23 cellular contexts compared by ENCODE assay signal in the genomic region with DNA sequence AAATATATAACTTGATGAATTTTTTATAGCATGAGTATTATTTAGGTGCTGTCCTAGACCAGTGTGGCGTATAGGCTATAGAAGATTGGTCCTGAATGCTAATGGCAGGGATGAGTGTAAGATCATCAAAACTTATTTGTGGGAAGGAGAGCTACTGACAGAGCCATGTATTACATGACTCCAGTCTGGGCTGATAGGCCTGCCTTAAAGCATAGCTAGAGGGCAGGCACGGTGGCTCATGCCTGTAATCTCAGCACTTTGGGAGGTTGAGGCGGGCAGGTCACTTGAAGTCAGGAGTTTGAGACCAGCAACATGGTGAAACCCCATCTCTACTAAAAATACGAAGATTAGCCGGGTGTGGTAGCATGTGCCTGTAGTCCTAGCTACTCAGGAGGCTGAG.
DNase-seq lines count a peak whose midpoint lies in the region; ATAC-seq and TF ChIP-seq lines count a peak whose summit lies in the region.
"Had no signal": no experiment of that assay in that cellular context is flagged by ENCODE, and none has a peak within 500 bp of the region (broad histone marks: within the 10 kb centered on the region; RNA-seq: fewer than 3 reads in every experiment).

No MANE protein-coding gene starts in this region.

- intact Hi-C loops in activated CD4-positive, alpha-beta T cell treated with anti-CD3 and anti-CD28 coated beads, Interleukin-2, amount 10 ng/mL, durations not matched to agents 24 days and 14 days (cut with micrococcal nuclease) = no loop called here
- intact Hi-C loops in CD4-positive, alpha-beta T cell (cut with DNase I, micrococcal nuclease) = no loop called here
- intact Hi-C loops in psoas muscle (cut with DNase I) = no loop called here
- intact Hi-C loops in lower leg skin (cut with DNase I; ENCODE audit: low total_unique reads) = no loop called here

- ATAC-seq in CD4-positive, alpha-beta T cell (ENCODE audit: poor library complexity) = no peak
- ATAC-seq in activated CD8-positive, alpha-beta T cell treated with anti-CD3 and anti-CD28 coated beads, Interleukin-2, amount 10 ng/mL, durations not matched to agents 7 days and 5 days = no peak
- peak; percentile 30 to 39 (median 38) for ATAC-seq in psoas muscle
- ATAC-seq: GM23338 had no signal

- peaks cover 75% of the 10 kb centered on the region for H3K4me1 Mint-ChIP-seq in activated CD4-positive, alpha-beta T cell treated with anti-CD3 and anti-CD28 coated beads, Interleukin-2, amount 10 ng/mL, durations not matched to agents 24 days and 14 days
- H3K4me1 Mint-ChIP-seq in CD4-positive, alpha-beta T cell (ENCODE audit: low read depth) = peaks cover 97% of the 10 kb centered on the region
- peaks cover 62% of the 10 kb centered on the region for H3K4me1 Mint-ChIP-seq in activated CD8-positive, alpha-beta T cell treated with anti-CD3 and anti-CD28 coated beads, Interleukin-2, amount 10 ng/mL, durations not matched to agents 7 days and 5 days (ENCODE audit: low read depth)

- H4K91ac ChIP-seq in mesenchymal stem cell (ENCODE audit: low read length) = no peak overlapping the region

- POLR2A ChIA-PET in CD4-positive, alpha-beta T cell (lab: Charles Lee) = interaction anchor here (0.6 to 1.5 kb wide), 4 partner anchors 9 to 34 kb away, joined by 3 read pairs; no protein-coding TSS in a partner anchor
- POLR2A ChIA-PET in activated CD8-positive, alpha-beta T cell treated with anti-CD3 and anti-CD28 coated beads, Interleukin-2, amount 10 ng/mL, durations not matched to agents 7 days and 5 days (lab: Charles Lee) = interaction anchor here (1.4 to 2.0 kb wide), 3 partner anchors 9 to 35 kb away, joined by 3 to 7 read pairs (median 3); no protein-coding TSS in a partner anchor

- H2AK5ac ChIP-seq in mesenchymal stem cell (ENCODE audit: low read length, severe bottlenecking) = no peak overlapping the region

- no peak overlapping the region for H3K4me2 ChIP-seq in mesenchymal stem cell (ENCODE audit: low read length, poor library complexity, severe bottlenecking)
- H3K4me2 ChIP-seq: GM23338 had no signal

- H4K8ac ChIP-seq in mesenchymal stem cell (ENCODE audit: low read length) = no peak overlapping the region

- peaks cover 76% of the 10 kb centered on the region for H3K4me1 ChIP-seq in psoas muscle
- H3K4me1 ChIP-seq in mesenchymal stem cell (ENCODE audit: control insufficient read depth, insufficient read depth, low read depth, low read length) = peaks cover 6% of the 10 kb centered on the region

- CTCF ChIA-PET in CD4-positive, alpha-beta T cell (lab: Charles Lee) = interaction anchor here (0.7 to 1.1 kb wide), 2 partner anchors 50 to 389 kb away, joined by 3 to 4 read pairs; no protein-coding TSS in a partner anchor
- CTCF ChIA-PET in activated CD8-positive, alpha-beta T cell treated with anti-CD3 and anti-CD28 coated beads, Interleukin-2, amount 10 ng/mL, durations not matched to agents 7 days and 5 days (lab: Charles Lee) = interaction anchor here (1.1 to 4.7 kb wide), 6 partner anchors 10 to 50 kb away, joined by 3 to 24 read pairs (median 8); no protein-coding TSS in a partner anchor

- H3K79me1 ChIP-seq in mesenchymal stem cell (replicated peaks; ENCODE audit: low read length, poor library complexity, severe bottlenecking) = peaks cover 22% of the 10 kb centered on the region

- no peak overlapping the region for H3K14ac ChIP-seq in mesenchymal stem cell (ENCODE audit: low read length in 2 of 2)

- TF ChIP-seq CTCF in CD4-positive, alpha-beta T cell (IDR thresholded peaks at IDR 0.05) = no peak
- TF ChIP-seq CTCF in psoas muscle (IDR thresholded peaks at IDR 0.05) (no peak), lower leg skin (IDR thresholded peaks at IDR 0.05) (no peak)

- H3K4me3 ChIP-seq in psoas muscle (peak overlapping the region; percentile 40), lower leg skin (ENCODE audit: low read depth, poor library complexity, severe bottlenecking) (no peak overlapping the region), mesenchymal stem cell (ENCODE audit: insufficient read depth in 1 of 2, low read depth in 1 of 2, low read length in 2 of 2) (no peak overlapping the region)
- H3K4me3 ChIP-seq: GM23338, upper lobe of left lung had no signal

- H3K4me3 Mint-ChIP-seq in activated CD4-positive, alpha-beta T cell treated with anti-CD3 and anti-CD28 coated beads, Interleukin-2, amount 10 ng/mL, durations not matched to agents 24 days and 14 days = no peak overlapping the region
- H3K4me3 Mint-ChIP-seq in CD4-positive, alpha-beta T cell = peak overlapping the region; percentile 40
- no peak overlapping the region for H3K4me3 Mint-ChIP-seq in activated CD8-positive, alpha-beta T cell treated with anti-CD3 and anti-CD28 coated beads, Interleukin-2, amount 10 ng/mL, durations not matched to agents 7 days and 5 days
- H3K4me3 Mint-ChIP-seq: activated CD4-positive, alpha-beta T cell treated with anti-CD3 and anti-CD28 coated beads, Interleukin-2, amount 10 ng/mL, durations not matched to agents 7 days and 5 days; dendritic cell treated with granulocyte-macrophage colony-stimulating factor and Interleukin-4, amounts not matched to agents 40 ng/mL and 50 ng/mL, for 4 days; GM23338 had no signal

- H3K9me3 ChIP-seq in CD4-positive, alpha-beta T cell (ENCODE audit: control insufficient read depth, low read length) = no peaks in the 10 kb centered on the region
- no peaks in the 10 kb centered on the region for H3K9me3 ChIP-seq in psoas muscle
- H3K9me3 ChIP-seq in mesenchymal stem cell (ENCODE audit: control insufficient read depth, low read length) = no peaks in the 10 kb centered on the region
- H3K9me3 ChIP-seq: upper lobe of left lung had no signal

- H3K9me3 Mint-ChIP-seq in activated CD4-positive, alpha-beta T cell treated with anti-CD3 and anti-CD28 coated beads, Interleukin-2, amount 10 ng/mL, durations not matched to agents 24 days and 14 days = no peaks in the 10 kb centered on the region
- no peaks in the 10 kb centered on the region for H3K9me3 Mint-ChIP-seq in CD4-positive, alpha-beta T cell
- H3K9me3 Mint-ChIP-seq in activated CD8-positive, alpha-beta T cell treated with anti-CD3 and anti-CD28 coated beads, Interleukin-2, amount 10 ng/mL, durations not matched to agents 7 days and 5 days (ENCODE audit: insufficient read depth) = no peaks in the 10 kb centered on the region
- H3K9me3 Mint-ChIP-seq: activated CD4-positive, alpha-beta T cell treated with anti-CD3 and anti-CD28 coated beads, Interleukin-2, amount 10 ng/mL, durations not matched to agents 7 days and 5 days; dendritic cell treated with granulocyte-macrophage colony-stimulating factor and Interleukin-4, amounts not matched to agents 40 ng/mL and 50 ng/mL, for 4 days; GM23338 had no signal

- TF ChIP-seq POLR2A in lower leg skin (IDR thresholded peaks at IDR 0.05) = no peak

- WGBS in psoas muscle, 3 donors = 62 to 93% (median 73%) methylated on average over 5 of the region's 5 CpGs
- WGBS in lower leg skin, 2 donors = 87 to 96% methylated on average over 5 of the region's 5 CpGs
- 96% methylated on average over 4 of the region's 5 CpGs for WGBS in mesenchymal stem cell

- H3K23ac ChIP-seq in mesenchymal stem cell (ENCODE audit: low read length in 2 of 2) = no peak overlapping the region

- H3K9ac ChIP-seq in mesenchymal stem cell (ENCODE audit: low read length) = no peak overlapping the region

- no peak overlapping the region for H2BK12ac ChIP-seq in mesenchymal stem cell (ENCODE audit: low read length in 2 of 2)

- no peak overlapping the region for H2AFZ ChIP-seq in mesenchymal stem cell (ENCODE audit: low read depth, low read length)
- H2AFZ ChIP-seq: GM23338 had no signal

- peaks cover 71% of the 10 kb centered on the region for H3K36me3 Mint-ChIP-seq in activated CD4-positive, alpha-beta T cell treated with anti-CD3 and anti-CD28 coated beads, Interleukin-2, amount 10 ng/mL, durations not matched to agents 24 days and 14 days (ENCODE audit: low read depth)
- H3K36me3 Mint-ChIP-seq in CD4-positive, alpha-beta T cell (ENCODE audit: low read depth) = peaks cover 85% of the 10 kb centered on the region
- peaks cover 66% of the 10 kb centered on the region for H3K36me3 Mint-ChIP-seq in activated CD8-positive, alpha-beta T cell treated with anti-CD3 and anti-CD28 coated beads, Interleukin-2, amount 10 ng/mL, durations not matched to agents 7 days and 5 days (ENCODE audit: low read depth)

- H3K36me3 ChIP-seq in psoas muscle (ENCODE audit: insufficient read depth in 1 of 2, low read depth in 1 of 2) (peaks cover 0 to 20% of the 10 kb centered on the region in 2 donors), mesenchymal stem cell (ENCODE audit: control insufficient read depth in 1 of 2, insufficient read depth in 2 of 2, low read depth in 1 of 2, low read length in 2 of 2) (peaks cover 8 to 79% of the 10 kb centered on the region in 2 experiments)

- H3K27ac Mint-ChIP-seq in activated CD4-positive, alpha-beta T cell treated with anti-CD3 and anti-CD28 coated beads, Interleukin-2, amount 10 ng/mL, durations not matched to agents 24 days and 14 days = peak overlapping the region; percentile 59
- H3K27ac Mint-ChIP-seq in CD4-positive, alpha-beta T cell = peak overlapping the region; percentile 80
- H3K27ac Mint-ChIP-seq in activated CD8-positive, alpha-beta T cell treated with anti-CD3 and anti-CD28 coated beads, Interleukin-2, amount 10 ng/mL, durations not matched to agents 7 days and 5 days = peak overlapping the region; percentile 40
- H3K27ac Mint-ChIP-seq: activated CD4-positive, alpha-beta T cell treated with anti-CD3 and anti-CD28 coated beads, Interleukin-2, amount 10 ng/mL, durations not matched to agents 7 days and 5 days; dendritic cell treated with granulocyte-macrophage colony-stimulating factor and Interleukin-4, amounts not matched to agents 40 ng/mL and 50 ng/mL, for 4 days; GM23338 had no signal

- H2BK120ac ChIP-seq in mesenchymal stem cell (ENCODE audit: low read depth, low read length) = no peak overlapping the region

- no peak overlapping the region for H3K27ac ChIP-seq in CD4-positive, alpha-beta T cell (ENCODE audit: low read depth, low read length)
- H3K27ac ChIP-seq in psoas muscle (peak overlapping the region; percentile 94), mesenchymal stem cell (ENCODE audit: low read length, poor library complexity, severe bottlenecking) (no peak overlapping the region)

- no peak overlapping the region for H3K18ac ChIP-seq in mesenchymal stem cell (ENCODE audit: low read depth in 1 of 2, low read length in 2 of 2)

- H3K27me3 Mint-ChIP-seq in activated CD4-positive, alpha-beta T cell treated with anti-CD3 and anti-CD28 coated beads, Interleukin-2, amount 10 ng/mL, durations not matched to agents 24 days and 14 days = no peaks in the 10 kb centered on the region
- H3K27me3 Mint-ChIP-seq in CD4-positive, alpha-beta T cell = no peaks in the 10 kb centered on the region
- no peaks in the 10 kb centered on the region for H3K27me3 Mint-ChIP-seq in activated CD8-positive, alpha-beta T cell treated with anti-CD3 and anti-CD28 coated beads, Interleukin-2, amount 10 ng/mL, durations not matched to agents 7 days and 5 days (ENCODE audit: low read depth)
- H3K27me3 Mint-ChIP-seq: activated CD4-positive, alpha-beta T cell treated with anti-CD3 and anti-CD28 coated beads, Interleukin-2, amount 10 ng/mL, durations not matched to agents 7 days and 5 days; dendritic cell treated with granulocyte-macrophage colony-stimulating factor and Interleukin-4, amounts not matched to agents 40 ng/mL and 50 ng/mL, for 4 days had no signal

- no peak overlapping the region for H2BK5ac ChIP-seq in mesenchymal stem cell (ENCODE audit: low read depth, low read length, poor library complexity, severe bottlenecking)

- no peaks in the 10 kb centered on the region for H3K27me3 ChIP-seq in CD4-positive, alpha-beta T cell (ENCODE audit: control insufficient read depth, insufficient read depth, low read length)
- H3K27me3 ChIP-seq in psoas muscle (ENCODE audit: insufficient read depth in 3 of 3, low read length in 2 of 3) (no peaks in the 10 kb centered on the region), mesenchymal stem cell (ENCODE audit: control insufficient read depth in 1 of 2, insufficient read depth in 1 of 2, low read length in 2 of 2) (no peaks in the 10 kb centered on the region)
- H3K27me3 ChIP-seq: upper lobe of left lung had no signal

- no peak overlapping the region for H2BK15ac ChIP-seq in mesenchymal stem cell (ENCODE audit: low read depth, poor library complexity, severe bottlenecking)

- no peak for DNase-seq in activated CD4-positive, alpha-beta T cell treated with anti-CD3 and anti-CD28 coated beads, Interleukin-2, amount 10 ng/mL, durations not matched to agents 24 days and 14 days
- no peak for DNase-seq in activated CD4-positive, alpha-beta T cell treated with anti-CD3 and anti-CD28 coated beads for 48 hours
- no peak for DNase-seq in CD4-positive, alpha-beta T cell
- no peak for DNase-seq in activated CD8-positive, alpha-beta T cell treated with anti-CD3 and anti-CD28 coated beads, Interleukin-2, amount 10 ng/mL, durations not matched to agents 7 days and 5 days
- DNase-seq in psoas muscle (no peak), NCI-H82 (lab: John Stamatoyannopoulos, UW) (no peak), lower leg skin (ENCODE audit: low spot score in 2 of 2) (no peak), mesenchymal stem cell (no peak)
- DNase-seq: activated CD4-positive, alpha-beta T cell treated with anti-CD3 and anti-CD28 coated beads, Interleukin-2, amount 10 ng/mL, durations not matched to agents 7 days and 5 days; amygdala; glutamatergic neuron; kidney glomerular epithelial cell; NCI-H1092; NCI-H1930; NCI-H2227 treated with DMSO at 0.1 percent for 48 hours; NCI-H774; occipital lobe; SIG-M5; stimulated activated CD4-positive, alpha-beta T cell treated with anti-CD3 and anti-CD28 coated beads, Interleukin-4, amount 100 ng/mL, for 24 hours; T-helper 1 cell; upper lobe of left lung had no signal

- H3K4ac ChIP-seq in mesenchymal stem cell (ENCODE audit: low read depth in 1 of 2, low read length in 2 of 2) = no peak overlapping the region

Comparison
In these comparisons a context has a peak if more than half of its experiments do, and no peak if none do; other contexts are left out.
1. ATAC-seq: peak in psoas muscle (4 of 4); none in CD4-positive, alpha-beta T cell (single experiment) and activated CD8-positive, alpha-beta T cell treated with anti-CD3 and anti-CD28 coated beads, Interleukin-2, amount 10 ng/mL, durations not matched to agents 7 days and 5 days (single experiment).
2. Peak in every context shown above with its lines, with median percentiles within 50 percentile points of each other: H3K27ac Mint-ChIP-seq.